ENCODE assay signal across 9 cellular contexts in genomic region chr12:94561943-94562411, GRCh38.
DNase-seq lines count a peak whose midpoint lies in the region; ATAC-seq and TF ChIP-seq lines count a peak whose summit lies in the region.
"Had no signal": no experiment of that assay in that cellular context is flagged by ENCODE, and none has a peak within 500 bp of the region (broad histone marks: within the 10 kb centered on the region; RNA-seq: fewer than 3 reads in every experiment).

No MANE protein-coding gene starts in this region.

- H3K4me2 ChIP-seq in BLaER1 treated with 17β-estradiol and CSF1 and Interleukin-3, amounts not matched to agents 10 nM and 100 nM = peak overlapping the region; percentile 59 to 94 (median 86)

- peaks cover 0 to 14% (median 0%) of the 10 kb centered on the region in 11 experiments; a peak in 2 of 22 replicates for H3K27me3 ChIP-seq in BLaER1 treated with 17β-estradiol and CSF1 and Interleukin-3, amounts not matched to agents 10 nM and 100 nM

- no peaks in the 10 kb centered on the region for H3K4me1 Mint-ChIP-seq in activated T-helper 17 cell treated with anti-CD3 and anti-CD28 coated beads, Interleukin-2, amount 50 U/mL, for 72 hours

- DNase-seq in myocyte (ENCODE audit: low read depth) (peak; percentile 88), GOT3 (lab: John Stamatoyannopoulos, UW) (no peak), NCI-H2227 (lab: John Stamatoyannopoulos, UW; ENCODE audit: unreplicated experiment) (no peak), NCI-H1930 (lab: John Stamatoyannopoulos, UW) (no peak)

- H3K36me3 Mint-ChIP-seq in activated T-helper 17 cell treated with anti-CD3 and anti-CD28 coated beads, Interleukin-2, amount 50 U/mL, for 72 hours (ENCODE audit: low read depth) = no peaks in the 10 kb centered on the region

- peak overlapping the region in 1 of 10 experiments; percentile 11; a peak in 1 of 20 replicates for H3K4me3 ChIP-seq in BLaER1 treated with 17β-estradiol and CSF1 and Interleukin-3, amounts not matched to agents 10 nM and 100 nM
- H3K4me3 ChIP-seq: cardiac muscle cell had no signal

- no peak overlapping the region for H3K27ac Mint-ChIP-seq in activated T-helper 17 cell treated with anti-CD3 and anti-CD28 coated beads, Interleukin-2, amount 50 U/mL, for 72 hours

- H3K4me3 Mint-ChIP-seq in activated T-helper 17 cell treated with anti-CD3 and anti-CD28 coated beads, Interleukin-2, amount 50 U/mL, for 72 hours = no peak overlapping the region

- ATAC-seq in HG03066 (IDR thresholded peaks at IDR 0.05; ENCODE audit: low read depth, unreplicated experiment) = peak; percentile 82
- peak; percentile 59 for ATAC-seq in activated T-helper 17 cell treated with anti-CD3 and anti-CD28 coated beads, Interleukin-2, amount 50 U/mL, for 72 hours (replicated peaks)

- H3K27me3 Mint-ChIP-seq in activated T-helper 17 cell treated with anti-CD3 and anti-CD28 coated beads, Interleukin-2, amount 50 U/mL, for 72 hours = peaks cover 23% of the 10 kb centered on the region

- no peaks in the 10 kb centered on the region for H4K20me1 ChIP-seq in BLaER1 treated with 17β-estradiol and CSF1 and Interleukin-3, amounts not matched to agents 10 nM and 100 nM

- peak overlapping the region in 6 of 11 experiments; percentile 13 to 58 (median 46); a peak in 9 of 22 replicates for H3K9ac ChIP-seq in BLaER1 treated with 17β-estradiol and CSF1 and Interleukin-3, amounts not matched to agents 10 nM and 100 nM

- H3K36me3 ChIP-seq in BLaER1 treated with 17β-estradiol and CSF1 and Interleukin-3, amounts not matched to agents 10 nM and 100 nM = no peaks in the 10 kb centered on the region
- H3K36me3 ChIP-seq: cardiac muscle cell had no signal

- H3K4me1 ChIP-seq in BLaER1 treated with 17β-estradiol and CSF1 and Interleukin-3, amounts not matched to agents 10 nM and 100 nM = peaks cover 17 to 72% (median 64%) of the 10 kb centered on the region in 10 experiments

- peak overlapping the region in 7 of 11 experiments; percentile 32 to 71 (median 60); a peak in 14 of 22 replicates for H3K27ac ChIP-seq in BLaER1 treated with 17β-estradiol and CSF1 and Interleukin-3, amounts not matched to agents 10 nM and 100 nM
- H3K27ac ChIP-seq: cardiac muscle cell had no signal

- no peaks in the 10 kb centered on the region for H3K9me3 Mint-ChIP-seq in activated T-helper 17 cell treated with anti-CD3 and anti-CD28 coated beads, Interleukin-2, amount 50 U/mL, for 72 hours

- TF ChIP-seq POLR2A in GM19099 (IDR thresholded peaks at IDR 0.05; ENCODE audit: extremely low read depth, insufficient read length, low read depth) = peak; percentile 33

- peaks cover 0 to 1% (median 0%) of the 10 kb centered on the region in 11 experiments; a peak in 1 of 22 replicates for H3K9me3 ChIP-seq in BLaER1 treated with 17β-estradiol and CSF1 and Interleukin-3, amounts not matched to agents 10 nM and 100 nM (replicated peaks in 1 of 11)
